ENCODE assay signal across 16 cellular contexts in genomic region chr1:172607145-172607544, GRCh38. TPM values are rescaled to one million over a fixed set of nuclear protein-coding genes. Genes with fewer than 3 reads are reported as not detected.
"Had no signal": no experiment of that assay in that cellular context is flagged by ENCODE, and none has a peak within 500 bp of the region (broad histone marks: within the 10 kb centered on the region; RNA-seq: fewer than 3 reads in every experiment).

No MANE protein-coding gene starts in this region.

- ATAC-seq: pancreas had no signal

- H3K27me3 Mint-ChIP-seq: activated naive CD8-positive, alpha-beta T cell treated with anti-CD3 and anti-CD28 coated beads, Interleukin-2, amount 10 ng/mL, durations not matched to agents 7 days and 5 days had no signal

- H3K4me1 ChIP-seq: left ventricle myocardium inferior, neural progenitor cell had no signal

- H3K4me3 ChIP-seq: hepatocyte, left ventricle myocardium inferior, neural progenitor cell, pancreas, skin epidermis, stomach, thoracic aorta had no signal

- FAIRE-seq: kidney had no signal

- H3K9me3 ChIP-seq: left ventricle myocardium inferior, pancreas, stomach, thoracic aorta had no signal

- H3K4me3 Mint-ChIP-seq: activated naive CD8-positive, alpha-beta T cell treated with anti-CD3 and anti-CD28 coated beads, Interleukin-2, amount 10 ng/mL, durations not matched to agents 7 days and 5 days; neural progenitor cell had no signal

- H3K4me2 ChIP-seq: hepatocyte, neural progenitor cell had no signal

- H3K9me3 Mint-ChIP-seq: activated naive CD8-positive, alpha-beta T cell treated with anti-CD3 and anti-CD28 coated beads, Interleukin-2, amount 10 ng/mL, durations not matched to agents 7 days and 5 days; neural progenitor cell had no signal

- H3K4me1 Mint-ChIP-seq: neural progenitor cell had no signal

- H3K27me3 ChIP-seq: hepatocyte, neural progenitor cell, pancreas, stomach had no signal

- DNase-seq: activated CD4-positive, alpha-beta T cell treated with anti-CD3 and anti-CD28 coated beads, Interleukin-2, amount 50 U/mL, for 1 hour; activated effector memory CD4-positive, alpha-beta T cell treated with Interleukin-2 at 50 U/mL for 16 hours; activated naive CD8-positive, alpha-beta T cell treated with anti-CD3 and anti-CD28 coated beads, Interleukin-2, amount 10 ng/mL, durations not matched to agents 7 days and 5 days; activated T-cell treated with anti-CD3 and anti-CD28 coated beads for 4 hours; aorta; kidney; left ventricle myocardium inferior; mesenchymal stem cell; pancreas; retina; stomach; T1000 had no signal

- H3K9ac ChIP-seq: neural progenitor cell had no signal

- H3K27ac Mint-ChIP-seq: activated naive CD8-positive, alpha-beta T cell treated with anti-CD3 and anti-CD28 coated beads, Interleukin-2, amount 10 ng/mL, durations not matched to agents 7 days and 5 days; neural progenitor cell had no signal

RNA-seq across cellular contexts. Expression of gene FASLG, which starts 51.8 kb away (rescaled TPM):
- total RNA-seq: hepatocyte, left ventricle myocardium inferior, stomach, thoracic aorta had no signal
